In genomic region chr3:15631426-15632211, GRCh38 we compare ENCODE assay signal across 13 cellular contexts. TPM values are rescaled to one million over a fixed set of nuclear protein-coding genes. Genes with fewer than 3 reads are reported as not detected.
DNase-seq lines count a peak whose midpoint lies in the region; ATAC-seq, FAIRE-seq and TF ChIP-seq lines count a peak whose summit lies in the region.
"Had no signal": no experiment of that assay in that cellular context is flagged by ENCODE, and none has a peak within 500 bp of the region (broad histone marks: within the 10 kb centered on the region; RNA-seq: fewer than 3 reads in every experiment).

No MANE protein-coding gene starts in this region.

- peak overlapping the region; percentile 94 for H4K91ac ChIP-seq in H1 (replicated peaks; ENCODE audit: insufficient read length, low read length)
- peak overlapping the region; percentile 22 for H4K91ac ChIP-seq in trophoblast cell (ENCODE audit: low read depth, low read length)

- H3K79me1 ChIP-seq in H1 (ENCODE audit: low read depth, low read length) (no peaks in the 10 kb centered on the region), trophoblast cell (ENCODE audit: low read length) (peaks cover 2% of the 10 kb centered on the region)

- peak overlapping the region; percentile 99 for H2BK20ac ChIP-seq in H1 (ENCODE audit: low read length)

- peak overlapping the region; percentile 78 for H4K5ac ChIP-seq in H1 (ENCODE audit: insufficient read length, low read depth, low read length)

- H3K4me1 Mint-ChIP-seq in immature natural killer cell = peaks cover 36 to 44% of the 10 kb centered on the region in 2 donors

- no peak overlapping the region for H3K4me3 ChIP-seq in AG04450 (ENCODE audit: low read depth, low read length)
- H3K4me3 ChIP-seq in H1 (ENCODE audit: extremely low read depth in 1 of 4, insufficient read depth in 2 of 4, low read depth in 3 of 4, low read length in 4 of 4) = no peak overlapping the region
- no peak overlapping the region for H3K4me3 ChIP-seq in trophoblast cell (ENCODE audit: low read depth, low read length)
- H3K4me3 ChIP-seq: BLaER1 had no signal

- H2AK5ac ChIP-seq in H1 (ENCODE audit: low read depth, low read length) (peak overlapping the region; percentile 96), trophoblast cell (ENCODE audit: low read length) (no peak overlapping the region)

- FAIRE-seq in H1 (lab: Jason Lieb, UNC) = no peak
- FAIRE-seq: islet of Langerhans, TTC549 had no signal

- peak overlapping the region; percentile 96 for H2BK5ac ChIP-seq in H1 (ENCODE audit: low read depth, low read length)
- H2BK5ac ChIP-seq in trophoblast cell (ENCODE audit: low read depth, low read length, poor library complexity) = no peak overlapping the region

- H3K27ac ChIP-seq in AG04450 (ENCODE audit: low read depth, low read length) (peak overlapping the region; percentile 11), H1 (ENCODE audit: low read depth, low read length) (peak overlapping the region; percentile 54; the same call in 1 of the 2 replicates), trophoblast cell (ENCODE audit: low read depth, low read length) (no peak overlapping the region)
- H3K27ac ChIP-seq: BLaER1 had no signal

- no peak for TF ChIP-seq EP300 in H1 (IDR thresholded peaks at IDR 0.05; ENCODE audit: borderline replicate concordance in 1 of 2, low read depth in 2 of 2, low read length in 2 of 2)

- H3K79me2 ChIP-seq in H1 (ENCODE audit: control insufficient read depth in 1 of 2, insufficient read depth in 2 of 2, low read length in 2 of 2) (no peaks in the 10 kb centered on the region), trophoblast cell (ENCODE audit: control insufficient read depth, insufficient read depth, low read length, poor library complexity) (no peaks in the 10 kb centered on the region)

- H3K27me3 Mint-ChIP-seq in immature natural killer cell (ENCODE audit: low read depth in 3 of 3) = peaks cover 0 to 4% (median 2%) of the 10 kb centered on the region in 3 donors

- no peak overlapping the region for H4K12ac ChIP-seq in trophoblast cell (ENCODE audit: low read depth, low read length)

- H3K9ac ChIP-seq in H1 (replicated peaks in 1 of 4; ENCODE audit: extremely low read depth in 1 of 4, low read depth in 3 of 4, low read length in 3 of 4) (no peak overlapping the region), trophoblast cell (ENCODE audit: low read length) (no peak overlapping the region)
- H3K9ac ChIP-seq: BLaER1 had no signal

- H3K9me3 ChIP-seq in AG04450 (ENCODE audit: control insufficient read depth, insufficient read depth, low read length) (no peaks in the 10 kb centered on the region), H1 (ENCODE audit: insufficient read depth in 2 of 2, low read depth in 1 of 2, low read length in 1 of 2) (no peaks in the 10 kb centered on the region), trophoblast cell (ENCODE audit: insufficient read depth, low read depth, low read length) (no peaks in the 10 kb centered on the region)
- H3K9me3 ChIP-seq: BLaER1 had no signal

- 81% methylated on average over 12 of the region's 12 CpGs; no CpG with 5 or more reads in 1 of the 2 experiments for WGBS in H1 (ENCODE audit: extremely low coverage in 1 of 2, insufficient coverage in 1 of 2, insufficient read length in 1 of 2, insufficient replicate concordance in 2 of 2, low coverage in 1 of 2, low lambda C conversion rate in 2 of 2, missing lambda C conversion rate in 1 of 2), 2 experiments
- WGBS in trophoblast cell (ENCODE audit: extremely low coverage, insufficient coverage, insufficient read length) = no CpG with 5 or more reads among the region's 12 CpGs

- peak overlapping the region; percentile 98 for H2BK12ac ChIP-seq in H1 (ENCODE audit: low read depth, low read length)
- H2BK12ac ChIP-seq in trophoblast cell (ENCODE audit: low read length) = no peak overlapping the region

- H3K23ac ChIP-seq in H1 (ENCODE audit: insufficient read length) = no peak overlapping the region
- H3K23ac ChIP-seq in trophoblast cell (ENCODE audit: low read length) = no peak overlapping the region

- H3K23me2 ChIP-seq in H1 (ENCODE audit: low read depth, low read length) = no peaks in the 10 kb centered on the region

- TF ChIP-seq POLR2A in H1 (IDR thresholded peaks at IDR 0.05; ENCODE audit: control extremely low read depth in 1 of 2, low read depth in 2 of 2, low read length in 2 of 2) = no peak

- in situ Hi-C loops in ACHN (cut with HindIII; ENCODE audit: low pct_ligation_motif_present, low pct_unique_long_range_greater_than_20kb, low sequenced_read_pairs) = no loop called here

- peak overlapping the region; percentile 19; the same call in 1 of the 2 replicates for H2BK15ac ChIP-seq in H1 (ENCODE audit: low read length)

- no peak overlapping the region for H2AFZ ChIP-seq in H1 (ENCODE audit: low read length)
- H2AFZ ChIP-seq in trophoblast cell (ENCODE audit: insufficient read depth, low read length, poor library complexity) = no peak overlapping the region

- peak overlapping the region in 3 of 6 donors; percentile 2 to 77 (median 69) for H3K27ac Mint-ChIP-seq in immature natural killer cell

- CTCF ChIA-PET in AG04450 (lab: Charles Lee) = interaction anchor here (1.1 to 6.1 kb wide), 3 partner anchors 71 to 181 kb away, joined by 3 to 75 read pairs (median 3); no protein-coding TSS in a partner anchor
- CTCF ChIA-PET in H1 (lab: Charles Lee; ENCODE audit: partially characterized antibody) = interaction anchor here (1.2 to 1.5 kb wide), 5 partner anchors 12 to 83 kb away, joined by 3 to 8 read pairs (median 4); no protein-coding TSS in a partner anchor

- H4K8ac ChIP-seq in H1 (ENCODE audit: extremely low read depth, insufficient read depth, low read length) = peak overlapping the region; percentile 53; the same call in 1 of the 2 replicates
- H4K8ac ChIP-seq in trophoblast cell (ENCODE audit: low read depth, low read length) = no peak overlapping the region

- H3K27me3 ChIP-seq in AG04450 (ENCODE audit: control insufficient read depth, insufficient read depth, low read length) (no peaks in the 10 kb centered on the region), H1 (replicated peaks in 1 of 4; ENCODE audit: control insufficient read depth in 3 of 4, extremely low read depth in 1 of 4, insufficient read depth in 3 of 4, low read length in 3 of 4) (no peaks in the 10 kb centered on the region), trophoblast cell (ENCODE audit: insufficient read depth, low read length) (no peaks in the 10 kb centered on the region)
- H3K27me3 ChIP-seq: BLaER1 had no signal

- TF ChIP-seq CTCF in AG04450 (IDR thresholded peaks at IDR 0.05; ENCODE audit: low read depth, low read length) (0 out of 2 replicates have a peak, but pooled peaks have one; percentile 5), H1 (IDR thresholded peaks at IDR 0.05; ENCODE audit: control extremely low read depth in 1 of 3, insufficient read depth in 1 of 3, low read depth in 1 of 3, low read length in 3 of 3) (peak in 1 of 3 experiments; percentile 11; a peak in 1 of 4 replicates)

- peak overlapping the region in 1 of 2 experiments; percentile 59; a peak in 1 of 4 replicates for H3K4me2 ChIP-seq in H1 (ENCODE audit: insufficient read depth in 1 of 2, low read depth in 2 of 2, low read length in 2 of 2)
- no peak overlapping the region for H3K4me2 ChIP-seq in trophoblast cell (ENCODE audit: low read length)
- H3K4me2 ChIP-seq: BLaER1 had no signal

- no peak for DNase-seq in AG04450 (ENCODE audit: low read depth, low spot score)
- DNase-seq in M059J (ENCODE audit: low read depth) = peak; percentile 14
- no peak for DNase-seq in H1 (ENCODE audit: low read depth in 1 of 2, low spot score in 2 of 2)
- DNase-seq in trophoblast cell = no peak
- DNase-seq in NCI-H187 (lab: John Stamatoyannopoulos, UW) = no peak
- no peak for DNase-seq in ACHN
- no peak for DNase-seq in immature natural killer cell
- DNase-seq: activated CD8-positive, alpha-beta memory T cell treated with anti-CD3 and anti-CD28 coated beads, Interleukin-2, amount 50 U/mL, for 48 hours; NCI-H2227 treated with DMSO at 0.1 percent for 48 hours had no signal

- H3K18ac ChIP-seq in H1 (ENCODE audit: extremely low read depth, low read length) (peak overlapping the region; percentile 97), trophoblast cell (ENCODE audit: low read length) (no peak overlapping the region)

- no peak overlapping the region for H3K56ac ChIP-seq in H1 (replicated peaks; ENCODE audit: insufficient read length, low read depth, low read length)

- H2BK120ac ChIP-seq in H1 (replicated peaks; ENCODE audit: low read depth, low read length) (peak overlapping the region; percentile 55), trophoblast cell (ENCODE audit: insufficient read depth, low read length, poor library complexity) (no peak overlapping the region)

- H3K36me3 ChIP-seq in H1 (ENCODE audit: control insufficient read depth in 2 of 4, insufficient read depth in 4 of 4, low read length in 3 of 4) = no peaks in the 10 kb centered on the region
- no peaks in the 10 kb centered on the region for H3K36me3 ChIP-seq in trophoblast cell (ENCODE audit: control insufficient read depth in 1 of 2, insufficient read depth in 2 of 2, low read length in 2 of 2)
- H3K36me3 ChIP-seq: BLaER1 had no signal

- no peak for ATAC-seq in HG03432 (IDR thresholded peaks at IDR 0.05; ENCODE audit: unreplicated experiment)

- no peak for TF ChIP-seq RAD21 in H1 (IDR thresholded peaks at IDR 0.05 in 1 of 2, conservative IDR thresholded peaks at IDR 0.05 in 1 of 2; ENCODE audit: low read depth in 2 of 2, low read length in 2 of 2)

- POLR2A ChIA-PET in AG04450 (lab: Yijun Ruan, JAX) = no interaction called here
- POLR2A ChIA-PET in H1 (lab: Charles Lee; ENCODE audit: partially characterized antibody) = interaction anchor here (3.2 kb wide), 1 partner anchor 30 kb away, joined by 12 read pairs; the partner anchor contains the start of genes BTD and HACL1

- no peaks in the 10 kb centered on the region for H3K9me3 Mint-ChIP-seq in immature natural killer cell

- no peaks in the 10 kb centered on the region for H4K20me1 ChIP-seq in H1 (replicated peaks in 1 of 2; ENCODE audit: control insufficient read depth in 1 of 2, insufficient read depth in 2 of 2, low read length in 2 of 2)
- H4K20me1 ChIP-seq: BLaER1 had no signal

- H3K4ac ChIP-seq in H1 (replicated peaks; ENCODE audit: insufficient read length, low read depth, low read length) (peak overlapping the region; percentile 94), trophoblast cell (ENCODE audit: low read depth, low read length) (no peak overlapping the region)

- peaks cover 15 to 47% (median 28%) of the 10 kb centered on the region in 4 experiments for H3K4me1 ChIP-seq in H1 (replicated peaks in 1 of 4; ENCODE audit: control insufficient read depth in 3 of 4, insufficient read depth in 4 of 4, low read length in 3 of 4)
- H3K4me1 ChIP-seq in trophoblast cell (ENCODE audit: control insufficient read depth in 1 of 2, insufficient read depth in 2 of 2, low read length in 2 of 2) = peaks cover 6 to 11% of the 10 kb centered on the region in 2 experiments

- peak overlapping the region; percentile 16 for H3K14ac ChIP-seq in H1 (ENCODE audit: insufficient read length)
- H3K14ac ChIP-seq in trophoblast cell (ENCODE audit: low read length) = no peak overlapping the region

- H3K36me3 Mint-ChIP-seq in immature natural killer cell = peaks cover 0 to 23% (median 0%) of the 10 kb centered on the region in 3 donors

- H3K4me3 Mint-ChIP-seq in immature natural killer cell = peak overlapping the region in 1 of 5 donors; percentile 7

RNA-seq across cellular contexts. Expression of gene BTD, which starts 30.1 kb away (rescaled TPM):
- polyA plus RNA-seq in AG04450 (2011; rRNA removed) (22.2 and 24.8 TPM in 2 replicates), H1 (2011; rRNA removed) (30.1 and 36.7 TPM in 2 replicates), immature natural killer cell (10 to 100 TPM; 25.0 to 32.7 (median 32.3) TPM)
- 22.2 and 25.6 TPM in 2 replicates for polyA minus RNA-seq in AG04450 (2011; rRNA and poly(A)+ RNA removed)
- 24.2 and 34.6 TPM in 2 replicates for total RNA-seq in M059J (2014; rRNA removed; shearing (Covaris generic))
- total RNA-seq in H1 (2021; fragmentation: NEBNext Ultra II Directional; extraction: Animal tissue kit (Norgen Biotek cat#: 25700)) = 21.8 and 22.0 TPM in 2 replicates
- polyA plus RNA-seq in H1 (2011; cell fraction: cytosol; rRNA removed) = 32.2 TPM
- 35.5 TPM for polyA plus RNA-seq in H1 (2011; cell fraction: nucleus; rRNA removed)
- 24.2 to 27.6 TPM (median 26.3 TPM) in 4 replicates for polyA plus RNA-seq in H1 (2012, experiment 1 of 2)
- polyA plus RNA-seq in H1 (2012, experiment 2 of 2) = 14.0 TPM
- polyA plus RNA-seq in H1 (2013, experiment 1 of 2) = 30.7 TPM
- 31.0 TPM for polyA plus RNA-seq in H1 (2013, experiment 2 of 2)
- polyA minus RNA-seq in H1 (2011; rRNA and poly(A)+ RNA removed) = 49.2 and 64.0 TPM in 2 replicates
- 13.9 TPM for polyA minus RNA-seq in H1 (2011; cell fraction: cytosol; rRNA and poly(A)+ RNA removed)
- polyA minus RNA-seq in H1 (2011; cell fraction: nucleus; rRNA and poly(A)+ RNA removed) = 45.7 TPM
- 15.6 and 17.3 TPM in 2 replicates for polyA plus RNA-seq in trophoblast cell (2013)

RNA-seq across cellular contexts. Expression of gene HACL1, which starts 30.2 kb away (rescaled TPM):
- polyA plus RNA-seq in AG04450 (2011; rRNA removed) = 22.0 and 29.2 TPM in 2 replicates
- 23.3 and 26.8 TPM in 2 replicates for polyA minus RNA-seq in AG04450 (2011; rRNA and poly(A)+ RNA removed)
- 19.5 and 23.6 TPM in 2 replicates for total RNA-seq in M059J (2014; rRNA removed; shearing (Covaris generic))
- total RNA-seq in H1 (2021; fragmentation: NEBNext Ultra II Directional; extraction: Animal tissue kit (Norgen Biotek cat#: 25700)) = 45.7 and 46.0 TPM in 2 replicates
- 24.2 and 38.2 TPM in 2 replicates for polyA plus RNA-seq in H1 (2011; rRNA removed)
- 46.0 TPM for polyA plus RNA-seq in H1 (2011; cell fraction: cytosol; rRNA removed)
- polyA plus RNA-seq in H1 (2011; cell fraction: nucleus; rRNA removed) = 43.4 TPM
- 44.7 to 54.3 TPM (median 49.9 TPM) in 4 replicates for polyA plus RNA-seq in H1 (2012, experiment 1 of 2)
- 4.8 TPM for polyA plus RNA-seq in H1 (2012, experiment 2 of 2)
- polyA plus RNA-seq in H1 (2013, experiment 1 of 2) = 27.5 TPM
- 27.2 TPM for polyA plus RNA-seq in H1 (2013, experiment 2 of 2)
- 90.6 and 99.2 TPM in 2 replicates for polyA minus RNA-seq in H1 (2011; rRNA and poly(A)+ RNA removed)
- 40.8 TPM for polyA minus RNA-seq in H1 (2011; cell fraction: cytosol; rRNA and poly(A)+ RNA removed)
- 83.5 TPM for polyA minus RNA-seq in H1 (2011; cell fraction: nucleus; rRNA and poly(A)+ RNA removed)
- 18.1 and 19.7 TPM in 2 replicates for polyA plus RNA-seq in trophoblast cell (2013)
- 10 to 100 TPM; 29.9 to 38.9 (median 32.3) TPM for polyA plus RNA-seq in immature natural killer cell
